8 cellular contexts compared by ENCODE assay signal in the genomic region with DNA sequence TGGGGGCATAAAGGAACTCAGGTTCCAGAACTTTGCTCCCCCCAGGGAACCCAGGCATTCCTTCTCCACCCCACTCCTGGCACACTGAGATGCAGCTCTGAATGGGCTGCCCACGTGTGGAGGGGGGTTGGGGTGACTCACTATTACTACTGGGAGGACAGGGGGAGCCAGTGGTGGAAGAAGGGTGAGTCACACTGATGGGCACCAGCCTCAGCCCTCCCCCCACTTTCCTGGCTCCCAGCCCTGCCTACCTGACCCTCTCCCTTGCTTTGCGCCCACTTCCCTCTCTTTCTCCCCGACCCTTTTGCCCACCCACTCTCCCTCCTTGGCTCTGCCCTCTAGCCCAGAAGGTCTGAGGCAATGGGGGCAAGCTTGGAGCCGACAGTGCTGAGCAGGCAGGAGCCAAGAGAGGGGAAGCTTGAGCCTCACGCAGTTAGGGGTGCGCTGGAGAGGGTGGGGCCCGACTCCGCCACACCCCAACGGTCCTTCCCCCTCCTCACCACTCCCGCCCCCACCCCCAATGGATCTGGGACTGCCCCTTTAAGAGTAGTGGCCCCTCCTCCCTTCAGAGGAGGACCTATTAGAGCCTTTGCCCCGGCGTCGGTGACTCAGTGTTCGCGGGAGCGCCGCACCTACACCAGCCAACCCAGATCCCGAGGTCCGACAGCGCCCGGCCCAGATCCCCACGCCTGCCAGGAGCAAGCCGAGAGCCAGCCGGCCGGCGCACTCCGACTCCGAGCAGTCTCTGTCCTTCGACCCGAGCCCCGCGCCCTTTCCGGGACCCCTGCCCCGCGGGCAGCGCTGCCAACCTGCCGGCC. TPM values are rescaled to one million over a fixed set of nuclear protein-coding genes. Genes with fewer than 3 reads are reported as not detected.
DNase-seq lines count a peak whose midpoint lies in the region; ATAC-seq and TF ChIP-seq lines count a peak whose summit lies in the region.

A gene (plus strand): TSS at position 611 of the 818 bp plus-strand sequence. CDS start 208 bp downstream, outside the sequence.

- H3K4me3 Mint-ChIP-seq in chondrocyte (ENCODE audit: unreplicated experiment), result peak within 1 kb of the TSS; percentile 98

- ATAC-seq in HG03139 (IDR thresholded peaks at IDR 0.05; ENCODE audit: unreplicated experiment), result peak; percentile 80

- no peaks in the 10 kb centered on the region for H3K27me3 Mint-ChIP-seq in chondrocyte (ENCODE audit: low read depth)

- H3K9me3 Mint-ChIP-seq in chondrocyte (ENCODE audit: low read depth), result no peaks in the 10 kb centered on the region

- H3K27ac Mint-ChIP-seq in chondrocyte (ENCODE audit: unreplicated experiment), result peak within 1 kb of the TSS; percentile 99

- H3K4me1 Mint-ChIP-seq in chondrocyte (ENCODE audit: low read depth), result peaks cover 55% of the 10 kb centered on the region

- TF ChIP-seq CTCF in chondrocyte (IDR thresholded peaks at IDR 0.05), result no peak

- DNase-seq in NK-92 treated with Interleukin-12 subunit alpha and Interleukin-12 subunit beta, amount 100 ng/mL, for 24 hours (lab: John Stamatoyannopoulos, UW), result peak; percentile 76
- DNase-seq in NK-92 (lab: John Stamatoyannopoulos, UW; ENCODE audit: unreplicated experiment), result no peak
- peak; percentile 97 for DNase-seq in NCI-H226
- peak; percentile 61 to 65 for DNase-seq in activated CD4-positive, alpha-beta T cell treated with anti-CD3 and anti-CD28 coated beads for 24 hours (ENCODE audit: low read depth in 2 of 2)
- no peak for DNase-seq in chondrocyte (ENCODE audit: low spot score)
- peak; percentile 97 for DNase-seq in kidney glomerular epithelial cell (lab: John Stamatoyannopoulos, UW)
- DNase-seq in stimulated activated CD4-positive, alpha-beta T cell treated with anti-CD3 and anti-CD28 coated beads, Interleukin-1b, Interleukin-23, amount 100 ng/mL, for 24 hours (ENCODE audit: low read depth in 4 of 4, low spot score in 1 of 4), result peak in 3 of 4 experiments; percentile 53 to 79 (median 59)

- peaks cover 15% of the 10 kb centered on the region for H3K36me3 Mint-ChIP-seq in chondrocyte (ENCODE audit: low read depth)

RNA-seq across cellular contexts. Expression of the gene that starts here (rescaled TPM):
- 641 to 675 TPM (median 641 TPM) in 3 replicates for total RNA-seq in chondrocyte

Comparison
In these comparisons a context has a peak if more than half of its experiments do, and no peak if none do; other contexts are left out.
1. DNase-seq: peak in NK-92 treated with Interleukin-12 subunit alpha and Interleukin-12 subunit beta, amount 100 ng/mL, for 24 hours (single experiment), NCI-H226 (single experiment), activated CD4-positive, alpha-beta T cell treated with anti-CD3 and anti-CD28 coated beads for 24 hours (2 of 2), kidney glomerular epithelial cell (single experiment) and stimulated activated CD4-positive, alpha-beta T cell treated with anti-CD3 and anti-CD28 coated beads, Interleukin-1b, Interleukin-23, amount 100 ng/mL, for 24 hours (3 of 4); none in NK-92 (single experiment) and chondrocyte (single experiment).